In genomic region chr3:49530231-49530630, GRCh38 we compare ENCODE assay signal across 20 cellular contexts. TPM values are rescaled to one million over a fixed set of nuclear protein-coding genes. Genes with fewer than 3 reads are reported as not detected.
DNase-seq lines count a peak whose midpoint lies in the region; ATAC-seq and TF ChIP-seq lines count a peak whose summit lies in the region.
"Had no signal": no experiment of that assay in that cellular context is flagged by ENCODE, and none has a peak within 500 bp of the region (broad histone marks: within the 10 kb centered on the region; RNA-seq: fewer than 3 reads in every experiment).

No MANE protein-coding gene starts in this region.

- no peak for TF ChIP-seq CTCF in lung (IDR thresholded peaks at IDR 0.05; ENCODE audit: control extremely low read depth, extremely low read depth)

- H3K36me3 Mint-ChIP-seq in activated naive CD4-positive, alpha-beta T cell treated with anti-CD3 and anti-CD28 coated beads, Interleukin-2, amount 10 ng/mL, durations not matched to agents 7 days and 5 days: peaks cover 15% of the 10 kb centered on the region
- H3K36me3 Mint-ChIP-seq in activated T-helper 17 cell treated with anti-CD3 and anti-CD28 coated beads, Interleukin-2, amount 50 U/mL, for 72 hours (ENCODE audit: low read depth): peaks cover 47% of the 10 kb centered on the region
- peaks cover 18% of the 10 kb centered on the region for H3K36me3 Mint-ChIP-seq in T-helper 2 cell treated with Interferon-gamma antibody and Interleukin-4, amounts not matched to agents 5 μg/mL and 100 μg/mL, for 36 hours (ENCODE audit: low read depth)

- no peaks in the 10 kb centered on the region for H3K4me1 Mint-ChIP-seq in activated naive CD4-positive, alpha-beta T cell treated with anti-CD3 and anti-CD28 coated beads, Interleukin-2, amount 10 ng/mL, durations not matched to agents 7 days and 5 days
- H3K4me1 Mint-ChIP-seq in activated T-helper 17 cell treated with anti-CD3 and anti-CD28 coated beads, Interleukin-2, amount 50 U/mL, for 72 hours: peaks cover 11% of the 10 kb centered on the region
- peaks cover 28% of the 10 kb centered on the region for H3K4me1 Mint-ChIP-seq in stimulated activated naive CD8-positive, alpha-beta T cell treated with anti-CD3 and anti-CD28 coated beads, Interleukin-15, amount 100 ng/mL, for 72 hours
- H3K4me1 Mint-ChIP-seq in T-helper 2 cell treated with Interferon-gamma antibody and Interleukin-4, amounts not matched to agents 5 μg/mL and 100 μg/mL, for 36 hours (ENCODE audit: low read depth): peaks cover 5% of the 10 kb centered on the region
- H3K4me1 Mint-ChIP-seq: activated B cell treated with CpG ODN at 0.5 μM for 24 hours had no signal

- no peak overlapping the region for H3K27ac ChIP-seq in lung (ENCODE audit: low read depth in 1 of 2, low read length in 1 of 2)
- H3K27ac ChIP-seq: neutrophil, transverse colon had no signal

- ATAC-seq in activated T-helper 17 cell treated with anti-CD3 and anti-CD28 coated beads, Interleukin-2, amount 50 U/mL, for 72 hours (replicated peaks): no peak
- no peak for ATAC-seq in lung (ENCODE audit: insufficient read depth, low FRiP score)
- ATAC-seq in stimulated activated naive CD8-positive, alpha-beta T cell treated with anti-CD3 and anti-CD28 coated beads, Interleukin-15, amount 100 ng/mL, for 72 hours: no peak

- H3K27me3 ChIP-seq in lung (ENCODE audit: control insufficient read depth, insufficient read depth): no peaks in the 10 kb centered on the region
- H3K27me3 ChIP-seq: neutrophil, transverse colon had no signal

- WGBS in lung, 2 donors: 75 to 92% methylated on average over 5 of the region's 5 CpGs

- no peak overlapping the region for H3K4me3 ChIP-seq in lung
- H3K4me3 ChIP-seq: transverse colon had no signal

- H3K4me3 Mint-ChIP-seq in activated naive CD4-positive, alpha-beta T cell treated with anti-CD3 and anti-CD28 coated beads, Interleukin-2, amount 10 ng/mL, durations not matched to agents 7 days and 5 days: no peak overlapping the region
- H3K4me3 Mint-ChIP-seq in activated T-helper 17 cell treated with anti-CD3 and anti-CD28 coated beads, Interleukin-2, amount 50 U/mL, for 72 hours: no peak overlapping the region
- H3K4me3 Mint-ChIP-seq in stimulated activated naive CD8-positive, alpha-beta T cell treated with anti-CD3 and anti-CD28 coated beads, Interleukin-15, amount 100 ng/mL, for 72 hours: no peak overlapping the region
- H3K4me3 Mint-ChIP-seq in T-helper 2 cell treated with Interferon-gamma antibody and Interleukin-4, amounts not matched to agents 5 μg/mL and 100 μg/mL, for 36 hours: no peak overlapping the region
- H3K4me3 Mint-ChIP-seq: activated B cell treated with CpG ODN at 0.5 μM for 24 hours; activated CD4-positive, alpha-beta memory T cell treated with anti-CD3 and anti-CD28 coated beads for 36 hours had no signal

- no peaks in the 10 kb centered on the region for H3K9me3 ChIP-seq in lung (ENCODE audit: control insufficient read depth in 2 of 2, insufficient read depth in 1 of 2, low read length in 1 of 2)
- H3K9me3 ChIP-seq: neutrophil, transverse colon had no signal

- DNase-seq in activated naive CD4-positive, alpha-beta T cell treated with anti-CD3 and anti-CD28 coated beads, Interleukin-2, amount 10 ng/mL, durations not matched to agents 7 days and 5 days: no peak
- DNase-seq in activated naive CD4-positive, alpha-beta T cell treated with Interleukin-2 at 50 U/mL for 16 hours: no peak
- peak; percentile 34 for DNase-seq in lung (ENCODE audit: low spot score)
- no peak for DNase-seq in stimulated activated naive CD8-positive, alpha-beta T cell treated with anti-CD3 and anti-CD28 coated beads, Interleukin-15, amount 100 ng/mL, for 72 hours
- DNase-seq in SK-N-DZ (ENCODE audit: low spot score): no peak
- DNase-seq in T-helper 2 cell treated with Interferon-gamma antibody and Interleukin-4, amounts not matched to agents 5 μg/mL and 100 μg/mL, for 36 hours (ENCODE audit: low spot score): no peak
- DNase-seq in NCI-H187 (lab: John Stamatoyannopoulos, UW): no peak
- DNase-seq: activated B cell treated with CpG ODN at 0.5 μM for 24 hours, activated gamma-delta T cell treated with Interleukin-2 at 50 U/mL for 16 hours, amygdala, glutamatergic neuron, kidney, mammary epithelial cell, NCI-H1436, NCI-H2107, NCI-H446, transverse colon had no signal

- peaks cover 0 to 1% of the 10 kb centered on the region in 2 donors for H3K4me1 ChIP-seq in lung (ENCODE audit: control insufficient read depth in 2 of 2, insufficient read depth in 2 of 2, low read length in 2 of 2)

- H3K36me3 ChIP-seq in lung (ENCODE audit: control insufficient read depth in 2 of 2, insufficient read depth in 2 of 2, low read length in 2 of 2): peaks cover 12 to 28% of the 10 kb centered on the region in 2 donors

- peak overlapping the region; percentile 34 for H3K27ac Mint-ChIP-seq in activated naive CD4-positive, alpha-beta T cell treated with anti-CD3 and anti-CD28 coated beads, Interleukin-2, amount 10 ng/mL, durations not matched to agents 7 days and 5 days
- H3K27ac Mint-ChIP-seq in activated T-helper 17 cell treated with anti-CD3 and anti-CD28 coated beads, Interleukin-2, amount 50 U/mL, for 72 hours: peak overlapping the region; percentile 3
- H3K27ac Mint-ChIP-seq in stimulated activated naive CD8-positive, alpha-beta T cell treated with anti-CD3 and anti-CD28 coated beads, Interleukin-15, amount 100 ng/mL, for 72 hours: peak overlapping the region; percentile 27 to 72
- no peak overlapping the region for H3K27ac Mint-ChIP-seq in T-helper 2 cell treated with Interferon-gamma antibody and Interleukin-4, amounts not matched to agents 5 μg/mL and 100 μg/mL, for 36 hours
- H3K27ac Mint-ChIP-seq: activated B cell treated with CpG ODN at 0.5 μM for 24 hours; activated CD4-positive, alpha-beta memory T cell treated with anti-CD3 and anti-CD28 coated beads for 36 hours had no signal

- H3K27me3 Mint-ChIP-seq in activated naive CD4-positive, alpha-beta T cell treated with anti-CD3 and anti-CD28 coated beads, Interleukin-2, amount 10 ng/mL, durations not matched to agents 7 days and 5 days: no peaks in the 10 kb centered on the region
- H3K27me3 Mint-ChIP-seq in activated T-helper 17 cell treated with anti-CD3 and anti-CD28 coated beads, Interleukin-2, amount 50 U/mL, for 72 hours: no peaks in the 10 kb centered on the region
- no peaks in the 10 kb centered on the region for H3K27me3 Mint-ChIP-seq in stimulated activated naive CD8-positive, alpha-beta T cell treated with anti-CD3 and anti-CD28 coated beads, Interleukin-15, amount 100 ng/mL, for 72 hours
- H3K27me3 Mint-ChIP-seq in T-helper 2 cell treated with Interferon-gamma antibody and Interleukin-4, amounts not matched to agents 5 μg/mL and 100 μg/mL, for 36 hours (ENCODE audit: low read depth): no peaks in the 10 kb centered on the region
- H3K27me3 Mint-ChIP-seq: activated B cell treated with CpG ODN at 0.5 μM for 24 hours; activated CD4-positive, alpha-beta memory T cell treated with anti-CD3 and anti-CD28 coated beads for 36 hours had no signal

- CTCF ChIA-PET in activated naive CD4-positive, alpha-beta T cell treated with anti-CD3 and anti-CD28 coated beads, Interleukin-2, amount 10 ng/mL, durations not matched to agents 7 days and 5 days (lab: Charles Lee): interaction anchor here (1.5 kb wide), 1 partner anchor 9 kb away, joined by 9 read pairs; no protein-coding TSS in a partner anchor

- no peaks in the 10 kb centered on the region for H3K9me3 Mint-ChIP-seq in activated naive CD4-positive, alpha-beta T cell treated with anti-CD3 and anti-CD28 coated beads, Interleukin-2, amount 10 ng/mL, durations not matched to agents 7 days and 5 days
- H3K9me3 Mint-ChIP-seq in activated T-helper 17 cell treated with anti-CD3 and anti-CD28 coated beads, Interleukin-2, amount 50 U/mL, for 72 hours: no peaks in the 10 kb centered on the region
- H3K9me3 Mint-ChIP-seq in stimulated activated naive CD8-positive, alpha-beta T cell treated with anti-CD3 and anti-CD28 coated beads, Interleukin-15, amount 100 ng/mL, for 72 hours: no peaks in the 10 kb centered on the region
- no peaks in the 10 kb centered on the region for H3K9me3 Mint-ChIP-seq in T-helper 2 cell treated with Interferon-gamma antibody and Interleukin-4, amounts not matched to agents 5 μg/mL and 100 μg/mL, for 36 hours
- H3K9me3 Mint-ChIP-seq: activated B cell treated with CpG ODN at 0.5 μM for 24 hours; activated CD4-positive, alpha-beta memory T cell treated with anti-CD3 and anti-CD28 coated beads for 36 hours had no signal

RNA-seq across cellular contexts. Expression of gene BSN, which starts 24.0 kb away (rescaled TPM):
- under 1 TPM; 0.13 to 0.22 TPM for total RNA-seq in activated T-helper 17 cell treated with anti-CD3 and anti-CD28 coated beads, Interleukin-2, amount 50 U/mL, for 72 hours
- under 1 TPM; 0.68 to 0.71 TPM for total RNA-seq in lung
- polyA plus RNA-seq in lung: under 1 TPM; 0.09 to 0.26 TPM
- polyA plus RNA-seq in SK-N-DZ (2014; cell fraction: cytosol; rRNA removed): 2.4 and 3.3 TPM in 2 replicates
- 1.5 and 3.2 TPM in 2 replicates for polyA plus RNA-seq in SK-N-DZ (2014; cell fraction: nucleus; rRNA removed)
